Comparison of ENCODE assay signal across 3 cellular contexts in genomic region chr3:50169858-50170257, GRCh38.
TF ChIP-seq lines count a peak whose summit lies in the region.

No MANE protein-coding gene starts in this region.

TF ChIP-seq in SK-N-SH, 30 proteins besides CTCF, POLR2A, EP300 and RAD21:
- no peak for TF ChIP-seq FOXM1 (IDR thresholded peaks at IDR 0.05; ENCODE audit: low read depth)
- TF ChIP-seq YY1 (IDR thresholded peaks at IDR 0.05; ENCODE audit: low read depth), result no peak
- TF ChIP-seq NFIC (IDR thresholded peaks at IDR 0.05; ENCODE audit: borderline replicate concordance), result no peak
- no peak for TF ChIP-seq MEF2A (IDR thresholded peaks at IDR 0.05; ENCODE audit: borderline replicate concordance, low read depth)
- TF ChIP-seq FOSL2 (IDR thresholded peaks at IDR 0.05; ENCODE audit: borderline replicate concordance, low read depth), result no peak
- no peak for TF ChIP-seq TEAD4 (IDR thresholded peaks at IDR 0.05; ENCODE audit: borderline replicate concordance, insufficient read depth)
- no peak for TF ChIP-seq ELF1 (IDR thresholded peaks at IDR 0.05)
- TF ChIP-seq USF1 (IDR thresholded peaks at IDR 0.05; ENCODE audit: borderline replicate concordance, low read depth), result no peak
- no peak for TF ChIP-seq GATA2 (CRISPR knock-in tag; IDR thresholded peaks at IDR 0.05)
- TF ChIP-seq REST (IDR thresholded peaks at IDR 0.05; ENCODE audit: low read depth, low read length), result no peak
- TF ChIP-seq GABPA (IDR thresholded peaks at IDR 0.05; ENCODE audit: low read depth), result no peak
- no peak for TF ChIP-seq SMC3 (IDR thresholded peaks at IDR 0.05; ENCODE audit: low read depth, low read length)
- no peak for TF ChIP-seq FOXJ3 (CRISPR knock-in tag; IDR thresholded peaks at IDR 0.05)

TF ChIP-seq in SK-N-SH treated with all-trans-retinoic acid at 6 μM for 48 hours, 23 proteins besides CTCF, POLR2A, EP300 and RAD21:
- TF ChIP-seq BACH2 (CRISPR knock-in tag; IDR thresholded peaks at IDR 0.05; ENCODE audit: borderline replicate concordance), result no peak
- TF ChIP-seq TCF4 (CRISPR knock-in tag; IDR thresholded peaks at IDR 0.05; ENCODE audit: borderline replicate concordance), result no peak
- TF ChIP-seq CREB5 (CRISPR knock-in tag; IDR thresholded peaks at IDR 0.05; ENCODE audit: low read depth), result no peak
- no peak for TF ChIP-seq CSDC2 (CRISPR knock-in tag; IDR thresholded peaks at IDR 0.05)
- TF ChIP-seq POU6F1 (CRISPR knock-in tag; IDR thresholded peaks at IDR 0.05; ENCODE audit: borderline replicate concordance, low read depth), result no peak
- TF ChIP-seq ISL1 (CRISPR knock-in tag; IDR thresholded peaks at IDR 0.05), result no peak
- TF ChIP-seq ZC3H10 (CRISPR knock-in tag; IDR thresholded peaks at IDR 0.05), result no peak
- no peak for TF ChIP-seq PPARA (CRISPR knock-in tag; IDR thresholded peaks at IDR 0.05; ENCODE audit: borderline replicate concordance)
- TF ChIP-seq ARNTL (CRISPR knock-in tag; IDR thresholded peaks at IDR 0.05; ENCODE audit: borderline replicate concordance, low read depth), result no peak
- no peak for TF ChIP-seq SNAI2 (CRISPR knock-in tag; IDR thresholded peaks at IDR 0.05)
- TF ChIP-seq GLIS3 (CRISPR knock-in tag; IDR thresholded peaks at IDR 0.05), result no peak
- TF ChIP-seq TOX (CRISPR knock-in tag; IDR thresholded peaks at IDR 0.05; ENCODE audit: borderline replicate concordance), result no peak
TF ChIP-seq in SK-N-SH treated with all-trans-retinoic acid at 6 μM for 48 hours: peak in this region for 0.

TF ChIP-seq in endothelial cell of umbilical vein, 7 proteins besides CTCF, POLR2A, EP300 and RAD21:
- no peak for TF ChIP-seq GATA2 (IDR thresholded peaks at IDR 0.05; ENCODE audit: insufficient read depth, insufficient read length, low read depth, low read length)
- TF ChIP-seq JUN (IDR thresholded peaks at IDR 0.05; ENCODE audit: borderline replicate concordance, insufficient read depth, insufficient read length, low read depth), result no peak
- no peak for TF ChIP-seq MAX (IDR thresholded peaks at IDR 0.05; ENCODE audit: insufficient read depth, insufficient read length)
- no peak for TF ChIP-seq FOS (IDR thresholded peaks at IDR 0.05; ENCODE audit: borderline replicate concordance, insufficient read depth, low read length)
- no peak for TF ChIP-seq EZH2 (IDR thresholded peaks at IDR 0.05; ENCODE audit: borderline replicate concordance, low read depth, low read length, severe bottlenecking)
- no peak for TF ChIP-seq POLR2AphosphoS5 (IDR thresholded peaks at IDR 0.05; ENCODE audit: insufficient read depth, low read depth, low read length)
- no peak for TF ChIP-seq MYC (IDR thresholded peaks at IDR 0.05; ENCODE audit: low read depth, low read length)
